8 cellular contexts compared by ENCODE assay signal in genomic region chr2:10043256-10043905, GRCh38. TPM values are rescaled to one million over a fixed set of nuclear protein-coding genes. Genes with fewer than 3 reads are reported as not detected.
A peak's percentile ranks its signal among the peaks of the same experiment; 100 is the strongest.
DNase-seq lines count a peak whose midpoint lies in the region; ATAC-seq and TF ChIP-seq lines count a peak whose summit lies in the region.

Gene KLF11 (plus strand): TSS chr2:10043550. CDS start chr2:10043717, 167 bp downstream.

- peak; percentile 72 to 75 for TF ChIP-seq POLR2A in gastrocnemius medialis (IDR thresholded peaks at IDR 0.05)

- H3K9me3 ChIP-seq in iPS-15b (ENCODE audit: control insufficient read depth, insufficient read depth, low read length): no peaks in the 10 kb centered on the region
- H3K9me3 ChIP-seq in gastrocnemius medialis: no peaks in the 10 kb centered on the region

- H3K4me1 ChIP-seq in iPS-15b (ENCODE audit: control insufficient read depth, insufficient read depth, low read length) (no peaks in the 10 kb centered on the region), gastrocnemius medialis (peaks cover 33 to 56% of the 10 kb centered on the region in 2 donors)

- peaks cover 77% of the 10 kb centered on the region for H3K4me1 Mint-ChIP-seq in brain

- DNase-seq in GM13977 (ENCODE audit: low spot score) (peak; percentile 94), NCI-H187 treated with DMSO at 0.1 percent for 48 hours (lab: John Stamatoyannopoulos, UW) (peak; percentile 69), UCSD-AML1 (lab: John Stamatoyannopoulos, UW; ENCODE audit: unreplicated experiment) (peak; percentile 86), gastrocnemius medialis (peak; percentile 84 to 87)

- in situ Hi-C loops in GM13977 (cut with MboI; ENCODE audit: low pct_unique_long_range_greater_than_20kb, low sequenced_read_pairs, unreplicated experiment) (no loop called here), gastrocnemius medialis (cut with MboI; ENCODE audit: low sequenced_read_pairs in 4 of 4) (loop anchor here in 3 of 4 donors (10.0 to 25.0 kb wide), 3 partner anchors 229 to 406 kb away; partner anchors contain the start of gene YWHAQ (in 1 of the 3))

- ATAC-seq in HG02870 (IDR thresholded peaks at IDR 0.05; ENCODE audit: unreplicated experiment) (peak; percentile 61), gastrocnemius medialis (peak; percentile 78 to 79), HG03378 (IDR thresholded peaks at IDR 0.05; ENCODE audit: unreplicated experiment) (no peak)

- peak within 1 kb of the TSS; percentile 85 to 90 (median 88) for H3K4me3 Mint-ChIP-seq in brain

- intact Hi-C loops in gastrocnemius medialis (cut with DNase I; ENCODE audit: low total_unique reads): loop anchor here (2.0 to 10.0 kb wide), 6 partner anchors 201 to 1551 kb away; partner anchors contain the start of genes ADAM17, CPSF3, ITGB1BP1 and ODC1

- peak within 1 kb of the TSS; percentile 75 to 98 (median 81) for H3K27ac Mint-ChIP-seq in brain

- H3K36me3 Mint-ChIP-seq in brain: peaks cover 34% of the 10 kb centered on the region

- peak within 1 kb of the TSS; percentile 94 to 95 (median 94) for H3K27ac ChIP-seq in gastrocnemius medialis

- peaks cover 9% of the 10 kb centered on the region for H3K27me3 Mint-ChIP-seq in brain

- peak within 1 kb of the TSS; percentile 37 for H3K9ac ChIP-seq in iPS-15b (ENCODE audit: low read depth, low read length)

- TF ChIP-seq CTCF in GM13977 (IDR thresholded peaks at IDR 0.05; ENCODE audit: extremely low read depth, insufficient read depth, missing control alignments) (no peak), brain (conservative IDR thresholded peaks at IDR 0.05) (no peak), gastrocnemius medialis (IDR thresholded peaks at IDR 0.05 in 4 of 5, conservative IDR thresholded peaks at IDR 0.05 in 1 of 5) (no peak)

- peaks cover 3% of the 10 kb centered on the region for H3K36me3 ChIP-seq in iPS-15b (ENCODE audit: control insufficient read depth, insufficient read depth, low read length)
- H3K36me3 ChIP-seq in gastrocnemius medialis: peaks cover 0 to 23% of the 10 kb centered on the region in 2 donors

- H3K4me3 ChIP-seq in iPS-15b (ENCODE audit: low read depth, low read length): peak within 1 kb of the TSS; percentile 67
- peak within 1 kb of the TSS; percentile 58 to 69 (median 65) for H3K4me3 ChIP-seq in gastrocnemius medialis

- peaks cover 3 to 38% (median 14%) of the 10 kb centered on the region in 5 experiments for H3K9me3 Mint-ChIP-seq in brain

- peaks cover 15% of the 10 kb centered on the region for H3K27me3 ChIP-seq in iPS-15b (ENCODE audit: control insufficient read depth, insufficient read depth, low read length)
- H3K27me3 ChIP-seq in gastrocnemius medialis: no peaks in the 10 kb centered on the region

RNA-seq across cellular contexts. Expression of gene KLF11, which starts in this region (rescaled TPM):
- 11.8 TPM for polyA plus RNA-seq in brain (ENCODE audit: insufficient read depth, low read depth, low replicate concordance)
- 10 to 100 TPM in 3 of 4 donors, 1 to 10 TPM in 1; 7.6 to 18.3 (median 12.9) TPM for total RNA-seq in gastrocnemius medialis
